8 cellular contexts compared by ENCODE assay signal in genomic region chr10:63466168-63466935, GRCh38. TPM values are rescaled to one million over a fixed set of nuclear protein-coding genes. Genes with fewer than 3 reads are reported as not detected.
A peak's percentile ranks its signal among the peaks of the same experiment; 100 is the strongest.
DNase-seq lines count a peak whose midpoint lies in the region; FAIRE-seq and TF ChIP-seq lines count a peak whose summit lies in the region.

No MANE protein-coding gene starts in this region.

- H3K4me1 Mint-ChIP-seq in T-helper 2 cell treated with Interferon-gamma antibody and Interleukin-4, amounts not matched to agents 5 μg/mL and 100 μg/mL, for 36 hours (ENCODE audit: low read depth) = peaks cover 18% of the 10 kb centered on the region

- CTCF ChIA-PET in GM10248 (lab: Yijun Ruan, JAX) = interaction anchor here (1.0 to 2.1 kb wide), 8 partner anchors 13 to 254 kb away, joined by 3 to 5 read pairs (median 4); no protein-coding TSS in a partner anchor

- no peaks in the 10 kb centered on the region for H3K36me3 Mint-ChIP-seq in T-helper 2 cell treated with Interferon-gamma antibody and Interleukin-4, amounts not matched to agents 5 μg/mL and 100 μg/mL, for 36 hours (ENCODE audit: low read depth)

- no peak for TF ChIP-seq CTCF in GM10248 (IDR thresholded peaks at IDR 0.05; ENCODE audit: control extremely low read depth, extremely low read depth, low read depth, missing control alignments)

- DNase-seq in GM10248 (ENCODE audit: extremely low spot score) (peak; percentile 47), H54 (ENCODE audit: insufficient read length, low spot score) (no peak), LHCN-M2 (ENCODE audit: low read depth) (peak; percentile 57), NK-92 (lab: John Stamatoyannopoulos, UW; ENCODE audit: unreplicated experiment) (no peak)
- peak; percentile 9 for DNase-seq in T-helper 2 cell treated with Interferon-gamma antibody and Interleukin-4, amounts not matched to agents 5 μg/mL and 100 μg/mL, for 36 hours (ENCODE audit: low spot score)
- peak; percentile 17 for DNase-seq in stimulated activated CD4-positive, alpha-beta T cell treated with anti-CD3 and anti-CD28 coated beads, Interleukin-2, amount 100 ng/mL, for 4 hours (ENCODE audit: low read depth)

- no peaks in the 10 kb centered on the region for H3K27me3 ChIP-seq in layer of hippocampus (ENCODE audit: control insufficient read depth, insufficient read depth, low read length)

- peak overlapping the region; percentile 93 for H3K4me3 Mint-ChIP-seq in T-helper 2 cell treated with Interferon-gamma antibody and Interleukin-4, amounts not matched to agents 5 μg/mL and 100 μg/mL, for 36 hours

- H3K27me3 Mint-ChIP-seq in T-helper 2 cell treated with Interferon-gamma antibody and Interleukin-4, amounts not matched to agents 5 μg/mL and 100 μg/mL, for 36 hours (ENCODE audit: low read depth) = peaks cover 37% of the 10 kb centered on the region

- H3K27ac ChIP-seq in cingulate gyrus (ENCODE audit: low read depth, low read length) (peak overlapping the region; percentile 65), layer of hippocampus (ENCODE audit: low read depth, low read length) (peak overlapping the region; percentile 83)

- no peaks in the 10 kb centered on the region for H3K9me3 Mint-ChIP-seq in T-helper 2 cell treated with Interferon-gamma antibody and Interleukin-4, amounts not matched to agents 5 μg/mL and 100 μg/mL, for 36 hours

- FAIRE-seq in H54 (lab: Jason Lieb, UNC) = peak; percentile 87

- POLR2A ChIA-PET in GM10248 (lab: Yijun Ruan, JAX) = no interaction called here

- TF ChIP-seq POLR2A in H54 (IDR thresholded peaks at IDR 0.05; ENCODE audit: low read depth, low read length) = no peak

- H3K27ac Mint-ChIP-seq in T-helper 2 cell treated with Interferon-gamma antibody and Interleukin-4, amounts not matched to agents 5 μg/mL and 100 μg/mL, for 36 hours = no peak overlapping the region

RNA-seq across cellular contexts. Expression of gene JMJD1C, which starts 0.6 kb away (rescaled TPM):
- total RNA-seq in LHCN-M2 (2014; rRNA removed) = 139 and 149 TPM in 2 replicates
- 10.6 TPM for polyA plus RNA-seq in LHCN-M2 (2012)

RNA-seq across cellular contexts. Expression of gene REEP3, which starts 54.8 kb away (rescaled TPM):
- total RNA-seq in LHCN-M2 (2014; rRNA removed) = 59.2 and 62.0 TPM in 2 replicates
- polyA plus RNA-seq in LHCN-M2 (2012) = 15.6 TPM

Comparison
In these comparisons a context has a peak if more than half of its experiments do, and no peak if none do; other contexts are left out.
1. DNase-seq: peak in GM10248 (single experiment), LHCN-M2 (single experiment), T-helper 2 cell treated with Interferon-gamma antibody and Interleukin-4, amounts not matched to agents 5 μg/mL and 100 μg/mL, for 36 hours (single experiment) and stimulated activated CD4-positive, alpha-beta T cell treated with anti-CD3 and anti-CD28 coated beads, Interleukin-2, amount 100 ng/mL, for 4 hours (single experiment); none in H54 (single experiment) and NK-92 (single experiment).